Comparison of ENCODE assay signal across 24 cellular contexts in the genomic region with DNA sequence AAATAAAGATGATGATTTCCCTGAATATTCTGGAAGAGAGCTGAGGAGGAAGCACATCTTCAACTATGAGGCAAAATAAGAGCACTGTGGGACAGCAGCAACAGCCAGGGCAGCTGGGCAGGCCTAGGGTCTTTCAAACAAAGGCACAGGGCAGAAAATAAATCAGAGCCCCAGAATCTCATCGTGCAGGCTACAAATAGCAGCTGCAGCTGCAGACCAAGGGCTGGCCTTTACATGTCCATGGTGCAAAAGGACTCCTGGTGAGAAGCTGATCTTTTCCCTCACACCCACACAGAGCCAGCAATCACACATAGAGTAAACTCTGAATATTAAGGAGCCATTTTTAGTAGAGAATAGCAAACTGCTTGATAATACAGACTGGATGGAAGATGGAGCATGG. TPM values are rescaled to one million over a fixed set of nuclear protein-coding genes. Genes with fewer than 3 reads are reported as not detected.
"Had no signal": no experiment of that assay in that cellular context is flagged by ENCODE, and none has a peak within 500 bp of the region (broad histone marks: within the 10 kb centered on the region; RNA-seq: fewer than 3 reads in every experiment).

No MANE protein-coding gene starts in this region.

- H3K27ac ChIP-seq: coronary artery, hepatocyte, neutrophil, stomach, thoracic aorta, transverse colon had no signal

- H3K4me3 Mint-ChIP-seq: naive thymus-derived CD8-positive, alpha-beta T cell had no signal

- H3K4me1 Mint-ChIP-seq: naive thymus-derived CD8-positive, alpha-beta T cell had no signal

- H3K36me3 ChIP-seq: neutrophil, stomach, thoracic aorta, transverse colon had no signal

- H3K27ac Mint-ChIP-seq: naive thymus-derived CD8-positive, alpha-beta T cell had no signal

- ATAC-seq: left colon; naive thymus-derived CD8-positive, alpha-beta T cell; psoas muscle; sciatic nerve had no signal

- H3K9me3 ChIP-seq: neutrophil, psoas muscle, stomach, thoracic aorta, transverse colon had no signal

- H2AFZ ChIP-seq: hepatocyte had no signal

- H3K79me2 ChIP-seq: hepatocyte had no signal

- H3K4me1 ChIP-seq: stomach, transverse colon had no signal

- DNase-seq: effector CD4-positive, alpha-beta T cell; foreskin melanocyte; head of caudate nucleus; left colon; mesendoderm; naive thymus-derived CD8-positive, alpha-beta T cell; psoas muscle; retina; small intestine; stimulated activated CD4-positive, alpha-beta T cell treated with anti-CD3 and anti-CD28 coated beads, Interleukin-12 subunit alpha, Interleukin-12 subunit beta, amount 100 ng/mL, for 4 hours; stimulated activated naive CD4-positive, alpha-beta T cell; stomach; substantia nigra; transverse colon had no signal

- H3K4me3 ChIP-seq: coronary artery, hepatocyte, psoas muscle, stomach, thoracic aorta, transverse colon had no signal

- H3K27me3 ChIP-seq: hepatocyte, neutrophil, stomach, transverse colon had no signal

- H3K4me2 ChIP-seq: hepatocyte had no signal

RNA-seq across cellular contexts. Expression of gene MYBPC1, which starts 13.6 kb away (rescaled TPM):
- total RNA-seq: chondrocyte; dermis microvascular lymphatic vessel endothelial cell; kidney epithelial cell; lung microvascular endothelial cell; naive thymus-derived CD8-positive, alpha-beta T cell; osteoblast had no signal
